Comparison of ENCODE assay signal across 9 cellular contexts in genomic region chr4:80182237-80182866, GRCh38. TPM values are rescaled to one million over a fixed set of nuclear protein-coding genes. Genes with fewer than 3 reads are reported as not detected.
A peak's percentile ranks its signal among the peaks of the same experiment; 100 is the strongest.
DNase-seq lines count a peak whose midpoint lies in the region; ATAC-seq, FAIRE-seq and TF ChIP-seq lines count a peak whose summit lies in the region.
"Had no signal": no experiment of that assay in that cellular context is flagged by ENCODE, and none has a peak within 500 bp of the region (broad histone marks: within the 10 kb centered on the region; RNA-seq: fewer than 3 reads in every experiment).

No MANE protein-coding gene starts in this region.

- peak; percentile 37 for DNase-seq in activated T-cell treated with anti-CD3 and anti-CD28 coated beads, Interleukin-2, amount 50 U/mL, for 1 hour
- DNase-seq in activated T-cell treated with anti-CD3 and anti-CD28 coated beads for 4 hours (no peak), NCI-H446 treated with DMSO at 0.1 percent for 48 hours (lab: John Stamatoyannopoulos, UW) (peak; percentile 82), endothelial cell of umbilical vein (ENCODE audit: low read depth, low spot score) (no peak), SKM-1 treated with dmso at 0.1 percent for 144 hours (lab: John Stamatoyannopoulos, UW; ENCODE audit: unreplicated experiment) (no peak), left lobe of liver (ENCODE audit: low spot score) (no peak)
- DNase-seq in stimulated activated naive CD8-positive, alpha-beta T cell treated with anti-CD3 and anti-CD28 coated beads, Interleukin-15, amount 100 ng/mL, for 72 hours: peak; percentile 56 to 59
- DNase-seq: Kasumi-1 had no signal

- no peak overlapping the region for H3K27ac Mint-ChIP-seq in stimulated activated naive CD8-positive, alpha-beta T cell treated with anti-CD3 and anti-CD28 coated beads, Interleukin-15, amount 100 ng/mL, for 72 hours

- no peaks in the 10 kb centered on the region for H3K36me3 ChIP-seq in endothelial cell of umbilical vein (ENCODE audit: control insufficient read depth in 2 of 2, extremely low read depth in 1 of 2, insufficient read depth in 2 of 2, low read length in 2 of 2)

- no TSS peak for BruUV-seq in endothelial cell of umbilical vein (replicated peaks; lab: Mats Ljungman, UMichigan)

- dilution Hi-C loops in endothelial cell of umbilical vein (cut with MboI; ENCODE audit: extremely low pct_ligation_motif_present, low sequenced_read_pairs): no loop called here

- TF ChIP-seq CTCF in endothelial cell of umbilical vein (IDR thresholded peaks at IDR 0.05; ENCODE audit: extremely low read depth in 1 of 2, insufficient read depth in 1 of 2, low read depth in 1 of 2, low read length in 2 of 2): no peak

- peak; percentile 72 for FAIRE-seq in endothelial cell of umbilical vein (lab: Jason Lieb, UNC)

- no peak overlapping the region for H3K27ac ChIP-seq in endothelial cell of umbilical vein (ENCODE audit: insufficient read depth, low read depth, low read length)

- intact Hi-C loops in endothelial cell of umbilical vein (cut with micrococcal nuclease): no loop called here

- H3K4me1 Mint-ChIP-seq in stimulated activated naive CD8-positive, alpha-beta T cell treated with anti-CD3 and anti-CD28 coated beads, Interleukin-15, amount 100 ng/mL, for 72 hours: peaks cover 56% of the 10 kb centered on the region

- H4K20me1 ChIP-seq in endothelial cell of umbilical vein (replicated peaks; ENCODE audit: control insufficient read depth, extremely low read depth, insufficient read depth, low read length): no peaks in the 10 kb centered on the region

- H2AFZ ChIP-seq in endothelial cell of umbilical vein (ENCODE audit: low read depth, low read length): peak overlapping the region; percentile 64

- no peak overlapping the region for H3K4me2 ChIP-seq in endothelial cell of umbilical vein (ENCODE audit: insufficient read depth, low read length)

- peak; percentile 64 for ATAC-seq in stimulated activated naive CD8-positive, alpha-beta T cell treated with anti-CD3 and anti-CD28 coated beads, Interleukin-15, amount 100 ng/mL, for 72 hours
- ATAC-seq in HG03045 (IDR thresholded peaks at IDR 0.05; ENCODE audit: unreplicated experiment) (no peak), left lobe of liver (no peak)

- no peaks in the 10 kb centered on the region for H3K79me2 ChIP-seq in endothelial cell of umbilical vein (ENCODE audit: control insufficient read depth, insufficient read depth, low read length)

- no peak overlapping the region for H3K9ac ChIP-seq in endothelial cell of umbilical vein (replicated peaks; ENCODE audit: extremely low read depth, insufficient read depth, low read length)

- H3K27me3 Mint-ChIP-seq in stimulated activated naive CD8-positive, alpha-beta T cell treated with anti-CD3 and anti-CD28 coated beads, Interleukin-15, amount 100 ng/mL, for 72 hours: peaks cover 24% of the 10 kb centered on the region

- CTCF ChIA-PET in endothelial cell of umbilical vein (lab: Charles Lee): interaction anchor here (1.2 to 9.8 kb wide), 9 partner anchors 10 to 808 kb away, joined by 3 to 104 read pairs (median 9); partner anchors contain the start of gene ANTXR2

- peaks cover 15 to 17% of the 10 kb centered on the region in 2 donors for H3K9me3 Mint-ChIP-seq in stimulated activated naive CD8-positive, alpha-beta T cell treated with anti-CD3 and anti-CD28 coated beads, Interleukin-15, amount 100 ng/mL, for 72 hours

- H3K4me1 ChIP-seq in endothelial cell of umbilical vein (ENCODE audit: control insufficient read depth, extremely low read depth, insufficient read depth, low read length): peaks cover 27% of the 10 kb centered on the region

- no peak for TF ChIP-seq POLR2A in endothelial cell of umbilical vein (IDR thresholded peaks at IDR 0.05; ENCODE audit: low read depth, low read length)

- H3K27me3 ChIP-seq in endothelial cell of umbilical vein (ENCODE audit: control insufficient read depth in 2 of 2, insufficient read depth in 2 of 2, low read length in 2 of 2): peaks cover 26 to 29% of the 10 kb centered on the region in 2 experiments

- H3K4me3 ChIP-seq in endothelial cell of umbilical vein (replicated peaks in 1 of 3; ENCODE audit: insufficient read depth in 1 of 3, low read depth in 1 of 3, low read length in 3 of 3): no peak overlapping the region

- POLR2A ChIA-PET in endothelial cell of umbilical vein (lab: Charles Lee): no interaction called here

- no peaks in the 10 kb centered on the region for H3K9me1 ChIP-seq in endothelial cell of umbilical vein (replicated peaks; ENCODE audit: control insufficient read depth, extremely low read depth, insufficient read depth, low read length)

- H3K4me3 Mint-ChIP-seq in stimulated activated naive CD8-positive, alpha-beta T cell treated with anti-CD3 and anti-CD28 coated beads, Interleukin-15, amount 100 ng/mL, for 72 hours: peak overlapping the region; percentile 80 to 89

- H3K9me3 ChIP-seq in endothelial cell of umbilical vein (replicated peaks; ENCODE audit: control insufficient read depth, insufficient read depth, low read length): no peaks in the 10 kb centered on the region

TF ChIP-seq in endothelial cell of umbilical vein, 7 proteins besides CTCF, POLR2A, EP300 and RAD21:
- TF ChIP-seq JUN (IDR thresholded peaks at IDR 0.05; ENCODE audit: borderline replicate concordance, insufficient read depth, insufficient read length, low read depth): no peak

RNA-seq across cellular contexts. Expression of gene PRDM8, which starts 15.0 kb away (rescaled TPM):
- total RNA-seq in endothelial cell of umbilical vein (0.42 and 0.82 TPM in 2 replicates), left lobe of liver (0.28 TPM)
- polyA plus RNA-seq in endothelial cell of umbilical vein: 0.28 and 0.67 TPM in 2 replicates
- 0.34 TPM in 2 replicates for polyA plus RNA-seq in endothelial cell of umbilical vein (2011; cell fraction: cytosol; rRNA removed)
- polyA plus RNA-seq in endothelial cell of umbilical vein (2011; cell fraction: nucleus; rRNA removed): 2.3 and 2.5 TPM in 2 replicates
- 1.2 TPM in 2 replicates for polyA plus RNA-seq in endothelial cell of umbilical vein (2012)
- 0.22 and 0.34 TPM in 2 replicates for polyA minus RNA-seq in endothelial cell of umbilical vein
- polyA minus RNA-seq in endothelial cell of umbilical vein (2011; cell fraction: cytosol; rRNA and poly(A)+ RNA removed): not detected
- 1.3 and 1.9 TPM in 2 replicates for polyA minus RNA-seq in endothelial cell of umbilical vein (2011; cell fraction: nucleus; rRNA and poly(A)+ RNA removed)

Comparison
In these comparisons a context has a peak if more than half of its experiments do, and no peak if none do; other contexts are left out.
1. DNase-seq: peak in activated T-cell treated with anti-CD3 and anti-CD28 coated beads, Interleukin-2, amount 50 U/mL, for 1 hour (single experiment), NCI-H446 treated with DMSO at 0.1 percent for 48 hours (single experiment) and stimulated activated naive CD8-positive, alpha-beta T cell treated with anti-CD3 and anti-CD28 coated beads, Interleukin-15, amount 100 ng/mL, for 72 hours (2 of 2); none in activated T-cell treated with anti-CD3 and anti-CD28 coated beads for 4 hours (single experiment), endothelial cell of umbilical vein (single experiment), SKM-1 treated with dmso at 0.1 percent for 144 hours (single experiment) and left lobe of liver (single experiment).